Comparison of ENCODE assay signal across 27 cellular contexts in genomic region chr10:44893604-44894468, GRCh38. TPM values are rescaled to one million over a fixed set of nuclear protein-coding genes. Genes with fewer than 3 reads are reported as not detected.
DNase-seq lines count a peak whose midpoint lies in the region; ATAC-seq, FAIRE-seq and TF ChIP-seq lines count a peak whose summit lies in the region.
"Had no signal": no experiment of that assay in that cellular context is flagged by ENCODE, and none has a peak within 500 bp of the region (broad histone marks: within the 10 kb centered on the region; RNA-seq: fewer than 3 reads in every experiment).

No MANE protein-coding gene starts in this region.

- WGBS in K562 (ENCODE audit: insufficient coverage, low coverage, missing lambda C conversion rate) = 5% methylated on average over 5 of the region's 5 CpGs
- WGBS in heart left ventricle, 4 donors = 91 to 92% (median 92%) methylated on average over 5 of the region's 5 CpGs
- WGBS in esophagus squamous epithelium, 2 donors = 75 to 89% methylated on average over 5 of the region's 5 CpGs

- POLR2A ChIA-PET in HEK293 (lab: Yijun Ruan, JAX) = no interaction called here
- POLR2A ChIA-PET in K562 (lab: Yijun Ruan, JAX) = no interaction called here

- no peak for TF ChIP-seq EP300 in K562 (IDR thresholded peaks at IDR 0.05; ENCODE audit: low read length)

- no peaks in the 10 kb centered on the region for H3K9me2 ChIP-seq in Karpas-422 (replicated peaks; ENCODE audit: insufficient read depth, low read length)

- no TSS peak for BruUV-seq in K562 (replicated peaks; lab: Mats Ljungman, UMichigan)

- intact Hi-C loops in K562 (cut with micrococcal nuclease) = no loop called here
- intact Hi-C loops in heart left ventricle (cut with DNase I) = no loop called here
- intact Hi-C loops in esophagus squamous epithelium (cut with DNase I) = no loop called here

- no peak for TF ChIP-seq RAD21 in K562 (CRISPR knock-in tag; conservative IDR thresholded peaks at IDR 0.05 in 1 of 2, IDR thresholded peaks at IDR 0.05 in 1 of 2)

- H3K79me2 ChIP-seq in Karpas-422 (ENCODE audit: low read length) = no peaks in the 10 kb centered on the region
- no peaks in the 10 kb centered on the region for H3K79me2 ChIP-seq in K562 (ENCODE audit: control insufficient read depth, insufficient read depth, low read length)

- TF ChIP-seq POLR2A in K562 (conservative IDR thresholded peaks at IDR 0.05) = no peak
- TF ChIP-seq POLR2A in heart left ventricle (IDR thresholded peaks at IDR 0.05) = no peak
- TF ChIP-seq POLR2A in esophagus squamous epithelium (IDR thresholded peaks at IDR 0.05) = no peak

- CTCF ChIA-PET in HEK293 (lab: Yijun Ruan, JAX) = no interaction called here
- CTCF ChIA-PET in K562 (lab: Yijun Ruan, JAX; ENCODE audit: low intra/inter-chr PET ratio) = no interaction called here

- peak; percentile 6 for FAIRE-seq in K562 (lab: Jason Lieb, UNC)
- FAIRE-seq: GM12892, GM18507, H54 had no signal

- H3K36me3 ChIP-seq in BLaER1 = 0 out of 2 replicates have a peak, but pooled peaks cover 4% of the 10 kb centered on the region
- no peaks in the 10 kb centered on the region for H3K36me3 ChIP-seq in HEK293 (ENCODE audit: control insufficient read depth in 2 of 2, insufficient read depth in 1 of 2, low read length in 2 of 2)
- H3K36me3 ChIP-seq in Karpas-422 (ENCODE audit: insufficient read depth, low read length) = no peaks in the 10 kb centered on the region
- no peaks in the 10 kb centered on the region for H3K36me3 ChIP-seq in K562 (ENCODE audit: control insufficient read depth, insufficient read depth, low read length)
- H3K36me3 ChIP-seq in heart left ventricle = no peaks in the 10 kb centered on the region
- no peaks in the 10 kb centered on the region for H3K36me3 ChIP-seq in esophagus squamous epithelium

- H2AFZ ChIP-seq in Karpas-422 (ENCODE audit: low read length) (no peak overlapping the region), K562 (ENCODE audit: low read depth, low read length) (no peak overlapping the region)
- H2AFZ ChIP-seq: GM23248 had no signal

- TF ChIP-seq CTCF in HEK293 (tag by site-specific recombination; IDR thresholded peaks at IDR 0.05) (no peak), K562 (IDR thresholded peaks at IDR 0.05 in 2 of 3, conservative IDR thresholded peaks at IDR 0.05 in 1 of 3; ENCODE audit: insufficient read depth in 2 of 3, low read depth in 1 of 3, low read length in 3 of 3) (no peak), heart left ventricle (IDR thresholded peaks at IDR 0.05) (no peak), esophagus squamous epithelium (IDR thresholded peaks at IDR 0.05) (no peak)

- no peaks in the 10 kb centered on the region for H3K9me1 ChIP-seq in K562 (ENCODE audit: control insufficient read depth, insufficient read depth, low read length)

- DNase-seq in Karpas-422 (no peak), K562 (ENCODE audit: extremely low read depth in 1 of 4, low spot score in 3 of 4) (no peak), heart left ventricle (no peak), NCI-H748 treated with DMSO at 0.1 percent for 48 hours (lab: John Stamatoyannopoulos, UW) (no peak), Kasumi-1 (lab: John Stamatoyannopoulos, UW) (no peak), esophagus squamous epithelium (lab: John Stamatoyannopoulos, UW) (no peak)
- DNase-seq: ACHN; AML-193; C1 segment of cervical spinal cord; Caco-2; CD4-positive, alpha-beta T cell; DMS153; DMS79; GDM1; GM23248; HCEC 1CT; HFFc6 had no signal

- H3K27me3 ChIP-seq in BLaER1 (no peaks in the 10 kb centered on the region), Karpas-422 (ENCODE audit: low read length) (no peaks in the 10 kb centered on the region), K562 (ENCODE audit: control insufficient read depth in 2 of 2, insufficient read depth in 2 of 2, low read length in 2 of 2) (peaks cover 4 to 23% of the 10 kb centered on the region in 2 experiments; a peak in 3 of 5 replicates), heart left ventricle (no peaks in the 10 kb centered on the region), esophagus squamous epithelium (no peaks in the 10 kb centered on the region)

- H3K9ac ChIP-seq in BLaER1 = no peak overlapping the region
- no peak overlapping the region for H3K9ac ChIP-seq in Karpas-422 (ENCODE audit: low read length)
- no peak overlapping the region for H3K9ac ChIP-seq in K562 (ENCODE audit: insufficient read depth in 1 of 2, low read depth in 2 of 2, low read length in 2 of 2)
- H3K9ac ChIP-seq: GM23248 had no signal

- H3K4me2 ChIP-seq in BLaER1 = peak overlapping the region; percentile 82
- H3K4me2 ChIP-seq in Karpas-422 (ENCODE audit: low read depth, low read length, poor library complexity, severe bottlenecking) = peak overlapping the region; percentile 53
- no peak overlapping the region for H3K4me2 ChIP-seq in K562 (ENCODE audit: insufficient read depth, low read length)

- H3K9me3 ChIP-seq in BLaER1 = peaks cover 8% of the 10 kb centered on the region; the same call in 1 of the 2 replicates
- no peaks in the 10 kb centered on the region for H3K9me3 ChIP-seq in HEK293 (ENCODE audit: control insufficient read depth, insufficient read depth, low read depth, low read length)
- no peaks in the 10 kb centered on the region for H3K9me3 ChIP-seq in Karpas-422 (ENCODE audit: low read length)
- no peaks in the 10 kb centered on the region for H3K9me3 ChIP-seq in K562 (replicated peaks; ENCODE audit: control insufficient read depth, insufficient read depth, low read depth, low read length)
- peaks cover 0 to 6% (median 0%) of the 10 kb centered on the region in 12 donors for H3K9me3 ChIP-seq in heart left ventricle
- no peaks in the 10 kb centered on the region for H3K9me3 ChIP-seq in esophagus squamous epithelium

- no peaks in the 10 kb centered on the region for H4K20me1 ChIP-seq in BLaER1
- no peaks in the 10 kb centered on the region for H4K20me1 ChIP-seq in Karpas-422 (ENCODE audit: insufficient read depth, low read depth, low read length)
- H4K20me1 ChIP-seq in K562 (replicated peaks; ENCODE audit: control insufficient read depth, insufficient read depth, low read length) = 0 out of 2 replicates have a peak, but pooled peaks cover 3% of the 10 kb centered on the region

- no peak overlapping the region for H3K4me3 ChIP-seq in BLaER1
- no peak overlapping the region for H3K4me3 ChIP-seq in HEK293 (ENCODE audit: low read depth, low read length)
- H3K4me3 ChIP-seq in Karpas-422 (ENCODE audit: low read length) = no peak overlapping the region
- H3K4me3 ChIP-seq in K562 = no peak overlapping the region
- no peak overlapping the region for H3K4me3 ChIP-seq in heart left ventricle
- no peak overlapping the region for H3K4me3 ChIP-seq in esophagus squamous epithelium
- H3K4me3 ChIP-seq: GM23248 had no signal

- in situ Hi-C loops in K562 (cut with MboI) = no loop called here

- ATAC-seq in K562 (no peak), heart left ventricle (no peak)

- H3K27ac ChIP-seq in BLaER1 (peak overlapping the region; percentile 68), HEK293 (ENCODE audit: extremely low read depth, low read depth, low read length) (no peak overlapping the region), Karpas-422 (ENCODE audit: low read length) (no peak overlapping the region), K562 (ENCODE audit: extremely low read depth, low read depth, low read length) (no peak overlapping the region), heart left ventricle (no peak overlapping the region), esophagus squamous epithelium (no peak overlapping the region)
- H3K27ac ChIP-seq: GM23248, HL-60 had no signal

- H3K4me1 ChIP-seq in BLaER1 (peaks cover 85% of the 10 kb centered on the region), HEK293 (ENCODE audit: control insufficient read depth, insufficient read depth, low read length) (no peaks in the 10 kb centered on the region), Karpas-422 (ENCODE audit: low read length) (peaks cover 68% of the 10 kb centered on the region), K562 (replicated peaks in 1 of 2; ENCODE audit: control insufficient read depth in 2 of 2, insufficient read depth in 2 of 2, low read length in 2 of 2) (no peaks in the 10 kb centered on the region), heart left ventricle (no peaks in the 10 kb centered on the region), esophagus squamous epithelium (no peaks in the 10 kb centered on the region)
- H3K4me1 ChIP-seq: Caco-2 had no signal

RNA-seq across cellular contexts. Expression of gene TMEM72, which starts 17.3 kb away (rescaled TPM):
- not detected in 2 replicates for total RNA-seq in Karpas-422 (2014; rRNA removed; shearing (Covaris generic); ENCODE audit: low replicate concordance)
- total RNA-seq in K562 (2011; cell fraction: chromatin; rRNA removed; ENCODE audit: low replicate concordance) = not detected in 2 replicates
- not detected in 2 replicates for total RNA-seq in K562 (2011; cell fraction: nucleolus; rRNA removed)
- not detected in 2 replicates for total RNA-seq in K562 (2011; cell fraction: nucleoplasm; rRNA removed)
- total RNA-seq in K562 (2014; rRNA removed) = not detected in 2 replicates
- not detected in 2 replicates for total RNA-seq in K562 (2014; rRNA removed; fragmentation: Illumina TruSeq; extraction: Trizol)
- not detected in 2 replicates for total RNA-seq in K562 (2015; rRNA removed; fragmentation: Illumina TruSeq; extraction: Trizol)
- not detected in 2 replicates for total RNA-seq in K562 (2021)
- not detected in 2 replicates for polyA plus RNA-seq in K562 (2011; rRNA removed)
- not detected in 2 replicates for polyA plus RNA-seq in K562 (2011; cell fraction: cytosol; rRNA removed)
- not detected in 2 replicates for polyA plus RNA-seq in K562 (2011; cell fraction: nucleus; rRNA removed)
- not detected in 2 replicates for polyA plus RNA-seq in K562 (2012)
- not detected in 2 replicates for polyA plus RNA-seq in K562 (2014; fragmentation: Illumina TruSeq; extraction: Trizol)
- polyA plus RNA-seq in K562 (2014; fragmentation: Nextera tagmentation; extraction: Ambion mirVana) = not detected
- polyA plus RNA-seq in K562 (2014; rRNA removed) = not detected in 2 replicates
- not detected in 2 replicates for polyA minus RNA-seq in K562 (2011; rRNA and poly(A)+ RNA removed)
- polyA minus RNA-seq in K562 (2011; cell fraction: cytosol; rRNA and poly(A)+ RNA removed) = not detected in 2 replicates
- polyA minus RNA-seq in K562 (2011; cell fraction: nucleus; rRNA and poly(A)+ RNA removed) = not detected in 2 replicates
- total RNA-seq in heart left ventricle = under 1 TPM in 2 of 9 donors, not detected in 7; 0.15 to 0.27 TPM
- polyA plus RNA-seq in heart left ventricle = not detected
- total RNA-seq in esophagus squamous epithelium = not detected
- total RNA-seq: A172; Caco-2; CD4-positive, alpha-beta T cell; Daoy; GM23248; HFFc6; HT1080 had no signal
- polyA plus RNA-seq: GM23248, IgD-negative memory B cell had no signal
